In genomic region chr1:203250936-203251335, GRCh38 we compare ENCODE assay signal across 20 cellular contexts. TPM values are rescaled to one million over a fixed set of nuclear protein-coding genes. Genes with fewer than 3 reads are reported as not detected.
A peak's percentile ranks its signal among the peaks of the same experiment; 100 is the strongest.
DNase-seq lines count a peak whose midpoint lies in the region; ATAC-seq and TF ChIP-seq lines count a peak whose summit lies in the region.
"Had no signal": no experiment of that assay in that cellular context is flagged by ENCODE, and none has a peak within 500 bp of the region (broad histone marks: within the 10 kb centered on the region; RNA-seq: fewer than 3 reads in every experiment).

No MANE protein-coding gene starts in this region.

- H3K36me3 ChIP-seq in RWPE2 (ENCODE audit: low read depth): no peaks in the 10 kb centered on the region

- peaks cover 17% of the 10 kb centered on the region for H3K27me3 Mint-ChIP-seq in activated CD8-positive, alpha-beta T cell treated with anti-CD3 and anti-CD28 coated beads for 36 hours

- H3K27me3 ChIP-seq in RWPE2 (ENCODE audit: insufficient read depth, poor library complexity, severe bottlenecking) (peaks cover 4% of the 10 kb centered on the region), foreskin keratinocyte (peaks cover 4% of the 10 kb centered on the region)

- CTCF ChIA-PET in activated CD8-positive, alpha-beta T cell treated with anti-CD3 and anti-CD28 coated beads for 36 hours (lab: Charles Lee): interaction anchor here (0.9 to 3.9 kb wide), 3 partner anchors 18 to 211 kb away, joined by 3 to 38 read pairs (median 3); no protein-coding TSS in a partner anchor

- POLR2A ChIA-PET in activated CD8-positive, alpha-beta T cell treated with anti-CD3 and anti-CD28 coated beads for 36 hours (lab: Charles Lee): no interaction called here

- H3K27ac ChIP-seq in RWPE2 (ENCODE audit: poor library complexity, severe bottlenecking) (no peak overlapping the region), foreskin keratinocyte (no peak overlapping the region)
- H3K27ac ChIP-seq: A549 had no signal

- no peak overlapping the region for H3K4me3 ChIP-seq in AG10803 (ENCODE audit: low read length)
- no peak overlapping the region for H3K4me3 ChIP-seq in RWPE2 (ENCODE audit: severe bottlenecking)
- H3K4me3 ChIP-seq: A549 had no signal

- no peak overlapping the region for H3K27ac Mint-ChIP-seq in activated CD8-positive, alpha-beta T cell treated with anti-CD3 and anti-CD28 coated beads for 36 hours
- H3K27ac Mint-ChIP-seq: CD4-positive, CD25-positive, alpha-beta regulatory T cell; H9 had no signal

- peaks cover 1% of the 10 kb centered on the region for H3K4me1 Mint-ChIP-seq in activated CD8-positive, alpha-beta T cell treated with anti-CD3 and anti-CD28 coated beads for 36 hours (ENCODE audit: low read depth)
- H3K4me1 Mint-ChIP-seq: CD4-positive, CD25-positive, alpha-beta regulatory T cell; H9 had no signal

- peak; percentile 55 for ATAC-seq in RWPE2 (ENCODE audit: low read depth)
- ATAC-seq in foreskin keratinocyte: no peak
- ATAC-seq in activated CD8-positive, alpha-beta T cell treated with anti-CD3 and anti-CD28 coated beads for 36 hours: no peak
- ATAC-seq: A549 had no signal

- intact Hi-C loops in activated CD8-positive, alpha-beta T cell treated with anti-CD3 and anti-CD28 coated beads for 36 hours (cut with micrococcal nuclease): no loop called here

- H3K4me1 ChIP-seq in RWPE2 (ENCODE audit: insufficient read depth, poor library complexity, severe bottlenecking): peaks cover 9% of the 10 kb centered on the region
- H3K4me1 ChIP-seq in foreskin keratinocyte: peaks cover 24% of the 10 kb centered on the region
- H3K4me1 ChIP-seq: A549 had no signal

- no peaks in the 10 kb centered on the region for H3K9me3 ChIP-seq in RWPE2 (ENCODE audit: severe bottlenecking)
- H3K9me3 ChIP-seq: SK-N-SH had no signal

- H3K9me3 Mint-ChIP-seq in activated CD8-positive, alpha-beta T cell treated with anti-CD3 and anti-CD28 coated beads for 36 hours: peaks cover 4% of the 10 kb centered on the region

- DNase-seq in AG10803 (ENCODE audit: low read depth): peak; percentile 13
- peak; percentile 66 for DNase-seq in LHCN-M2 (ENCODE audit: low read depth)
- DNase-seq in RWPE2 (ENCODE audit: low spot score): no peak
- DNase-seq in foreskin keratinocyte: peak; percentile 44 to 73
- DNase-seq in kidney tubule cell (ENCODE audit: low spot score): no peak
- DNase-seq in activated CD8-positive, alpha-beta T cell treated with anti-CD3 and anti-CD28 coated beads for 36 hours: no peak
- DNase-seq in DMS153 (lab: John Stamatoyannopoulos, UW): no peak
- DNase-seq: CD4-positive, CD25-positive, alpha-beta regulatory T cell; DMS79 treated with DMSO at 0.1 percent for 48 hours; H9; KBM-7; NCI-H1105 treated with DMSO at 0.1 percent for 48 hours; NCI-H1694 treated with DMSO at 0.1 percent for 48 hours; NCI-H2227 treated with DMSO at 0.1 percent for 48 hours; NCI-H510A treated with DMSO at 0.1 percent for 48 hours; RPMI8226; SIG-M5; SK-N-SH had no signal

- no peak overlapping the region for H3K4me3 Mint-ChIP-seq in activated CD8-positive, alpha-beta T cell treated with anti-CD3 and anti-CD28 coated beads for 36 hours
- H3K4me3 Mint-ChIP-seq: CD4-positive, CD25-positive, alpha-beta regulatory T cell; H9 had no signal

- TF ChIP-seq CTCF in AG10803 (conservative IDR thresholded peaks at IDR 0.05; ENCODE audit: low read length): no peak
- TF ChIP-seq CTCF in RWPE2 (IDR thresholded peaks at IDR 0.05; ENCODE audit: poor library complexity, severe bottlenecking): no peak
- no peak for TF ChIP-seq CTCF in foreskin keratinocyte (conservative IDR thresholded peaks at IDR 0.05)
- TF ChIP-seq CTCF in activated CD8-positive, alpha-beta T cell treated with anti-CD3 and anti-CD28 coated beads for 36 hours (IDR thresholded peaks at IDR 0.05): no peak

- no peaks in the 10 kb centered on the region for H3K36me3 Mint-ChIP-seq in activated CD8-positive, alpha-beta T cell treated with anti-CD3 and anti-CD28 coated beads for 36 hours (ENCODE audit: low read depth)
- H3K36me3 Mint-ChIP-seq: CD4-positive, CD25-positive, alpha-beta regulatory T cell had no signal

RNA-seq across cellular contexts. Expression of gene CHIT1, which starts 21.5 kb away (rescaled TPM):
- 2.4 and 3.9 TPM in 2 replicates for total RNA-seq in LHCN-M2 (2014; rRNA removed)
- polyA plus RNA-seq in LHCN-M2 (2012): 3.3 TPM
- total RNA-seq in foreskin keratinocyte: not detected in 2 replicates
- polyA plus RNA-seq in foreskin keratinocyte: not detected in 2 replicates
- total RNA-seq in activated CD8-positive, alpha-beta T cell treated with anti-CD3 and anti-CD28 coated beads for 36 hours: under 1 TPM; 0.56 to 0.74 TPM
- total RNA-seq: H9 had no signal
- polyA plus RNA-seq: A549; BJ; CD4-positive, CD25-positive, alpha-beta regulatory T cell; SK-N-SH had no signal

RNA-seq across cellular contexts. Expression of gene BTG2, which starts 54.4 kb away (rescaled TPM):
- total RNA-seq in LHCN-M2 (2014; rRNA removed): 19.0 and 30.4 TPM in 2 replicates
- 25.1 TPM for polyA plus RNA-seq in LHCN-M2 (2012)
- 25.5 and 26.5 TPM in 2 replicates for total RNA-seq in foreskin keratinocyte
- polyA plus RNA-seq in foreskin keratinocyte: 15.0 and 19.0 TPM in 2 replicates
- 100 to 1,000 TPM; 115 TPM for total RNA-seq in activated CD8-positive, alpha-beta T cell treated with anti-CD3 and anti-CD28 coated beads for 36 hours

Comparison
In these comparisons a context has a peak if more than half of its experiments do, and no peak if none do; other contexts are left out.
1. DNase-seq: peak in AG10803 (single experiment), LHCN-M2 (single experiment) and foreskin keratinocyte (2 of 2); none in RWPE2 (single experiment), kidney tubule cell (single experiment), activated CD8-positive, alpha-beta T cell treated with anti-CD3 and anti-CD28 coated beads for 36 hours (single experiment) and DMS153 (single experiment).